Comparison of ENCODE assay signal across 8 cellular contexts in the genomic region with DNA sequence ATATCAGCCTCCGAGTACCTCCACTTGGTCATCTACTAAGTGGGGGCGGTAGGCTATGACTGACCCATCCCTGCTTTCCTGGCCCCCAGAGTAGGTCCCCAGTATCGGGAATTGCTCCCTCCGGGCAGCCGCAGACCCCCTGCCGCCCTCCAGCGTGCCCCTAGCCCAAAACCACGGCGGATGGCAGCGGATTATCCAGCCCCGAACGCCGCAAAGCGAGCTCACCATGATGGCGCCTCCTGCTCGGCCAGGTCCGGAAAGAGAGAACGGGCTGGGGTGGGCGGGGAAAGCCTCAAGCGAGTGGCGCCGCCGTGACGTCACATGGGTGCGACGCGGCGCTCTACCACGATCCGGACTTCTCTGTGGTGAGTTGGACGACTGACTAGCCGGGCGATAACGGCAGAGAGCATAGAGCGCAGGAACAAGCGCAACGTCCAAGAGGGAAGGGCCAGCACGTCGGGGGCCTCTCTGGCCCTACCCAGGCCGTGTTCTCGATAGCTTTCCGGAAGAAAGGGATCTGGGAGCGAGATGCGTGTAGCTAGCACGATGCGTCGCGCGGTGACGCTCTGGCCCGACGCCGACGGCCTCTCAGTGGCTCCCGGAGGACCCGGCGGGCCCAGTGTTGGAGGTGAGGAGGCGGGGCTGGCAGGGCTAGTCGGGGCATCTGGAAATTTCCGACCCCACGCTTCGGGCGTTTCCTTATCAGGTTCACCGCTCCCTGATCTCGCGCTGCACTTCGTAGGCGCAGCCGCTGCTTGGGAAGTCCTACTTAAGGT. TPM values are rescaled to one million over a fixed set of nuclear protein-coding genes. Genes with fewer than 3 reads are reported as not detected.
DNase-seq lines count a peak whose midpoint lies in the region; ATAC-seq, FAIRE-seq and TF ChIP-seq lines count a peak whose summit lies in the region.

Gene RPL18 (minus strand): TSS at position 263 of the 776 bp plus-strand sequence. CDS start 35 bp downstream, at position 228.
A gene with protein sequence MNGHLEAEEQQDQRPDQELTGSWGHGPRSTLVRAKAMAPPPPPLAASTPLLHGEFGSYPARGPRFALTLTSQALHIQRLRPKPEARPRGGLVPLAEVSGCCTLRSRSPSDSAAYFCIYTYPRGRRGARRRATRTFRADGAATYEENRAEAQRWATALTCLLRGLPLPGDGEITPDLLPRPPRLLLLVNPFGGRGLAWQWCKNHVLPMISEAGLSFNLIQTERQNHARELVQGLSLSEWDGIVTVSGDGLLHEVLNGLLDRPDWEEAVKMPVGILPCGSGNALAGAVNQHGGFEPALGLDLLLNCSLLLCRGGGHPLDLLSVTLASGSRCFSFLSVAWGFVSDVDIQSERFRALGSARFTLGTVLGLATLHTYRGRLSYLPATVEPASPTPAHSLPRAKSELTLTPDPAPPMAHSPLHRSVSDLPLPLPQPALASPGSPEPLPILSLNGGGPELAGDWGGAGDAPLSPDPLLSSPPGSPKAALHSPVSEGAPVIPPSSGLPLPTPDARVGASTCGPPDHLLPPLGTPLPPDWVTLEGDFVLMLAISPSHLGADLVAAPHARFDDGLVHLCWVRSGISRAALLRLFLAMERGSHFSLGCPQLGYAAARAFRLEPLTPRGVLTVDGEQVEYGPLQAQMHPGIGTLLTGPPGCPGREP (plus strand): TSS at position 591 of the 776 bp plus-strand sequence. CDS start 1,009 bp downstream, outside the sequence.

- peaks cover 3% of the 10 kb centered on the region for H4K20me1 ChIP-seq in mammary epithelial cell (ENCODE audit: insufficient read depth, low read length)

- H3K36me3 ChIP-seq in WERI-Rb-1 (peaks cover 42% of the 10 kb centered on the region), mammary epithelial cell (ENCODE audit: insufficient read depth, low read length) (peaks cover 23% of the 10 kb centered on the region), small intestine (ENCODE audit: control insufficient read depth in 2 of 2, insufficient read depth in 2 of 2, low read length in 2 of 2) (peaks cover 0 to 16% of the 10 kb centered on the region in 2 donors)

- DNase-seq in ACHN (peak; percentile 98), NCI-H2227 (lab: John Stamatoyannopoulos, UW; ENCODE audit: unreplicated experiment) (peak; percentile 97), WERI-Rb-1 (peak; percentile 98), mammary epithelial cell (peak; percentile 100), iPS-NIHi11 (ENCODE audit: low spot score) (peak; percentile 98), small intestine (peak; percentile 99)

- H3K27me3 ChIP-seq in WERI-Rb-1 (ENCODE audit: insufficient read depth, low read depth, severe bottlenecking) (no peaks in the 10 kb centered on the region), mammary epithelial cell (ENCODE audit: insufficient read depth, low read length) (no peaks in the 10 kb centered on the region), small intestine (ENCODE audit: control insufficient read depth in 2 of 2, insufficient read depth in 2 of 2, low read length in 2 of 2) (no peaks in the 10 kb centered on the region)

- peak within 1 kb of the TSS; percentile 81 for H2AFZ ChIP-seq in mammary epithelial cell (ENCODE audit: low read depth, low read length)

- under 1% methylated on average over 22 of the region's 69 CpGs for WGBS in mammary epithelial cell (ENCODE audit: low coverage, missing lambda C conversion rate)
- WGBS in small intestine, 3 donors, result 0% methylated on average over 59 to 69 of the region's 69 CpGs

- dilution Hi-C loops in mammary epithelial cell (cut with HindIII; ENCODE audit: low sequenced_read_pairs), result loop anchor here (5.0 kb wide), 1 partner anchor 107 kb away; the partner anchor contains the start of gene LMTK3

- peak within 1 kb of the TSS; percentile 100 for H3K9ac ChIP-seq in mammary epithelial cell (ENCODE audit: insufficient read depth, low read length)

- no TSS peak for BruUV-seq in mammary epithelial cell (replicated peaks; lab: Mats Ljungman, UMichigan)

- CTCF ChIA-PET in mammary epithelial cell (lab: Charles Lee; ENCODE audit: low non-redundant PET), result interaction anchor here (0.5 to 0.6 kb wide), 4 partner anchors 28 to 305 kb away, joined by 3 to 6 read pairs (median 3); no protein-coding TSS in a partner anchor

- ATAC-seq in GM18873 (IDR thresholded peaks at IDR 0.05; ENCODE audit: low FRiP score, unreplicated experiment), result peak; percentile 89
- peak; percentile 68 for ATAC-seq in HG03139 (IDR thresholded peaks at IDR 0.05; ENCODE audit: unreplicated experiment)

- in situ Hi-C loops in ACHN (cut with HindIII; ENCODE audit: low pct_ligation_motif_present, low pct_unique_long_range_greater_than_20kb, low sequenced_read_pairs), result no loop called here
- in situ Hi-C loops in mammary epithelial cell (cut with MboI; ENCODE audit: low sequenced_read_pairs in 2 of 2), result no loop called here

- FAIRE-seq in small intestine (lab: Jason Lieb, UNC), result no peak

- no peak for TF ChIP-seq CTCF in WERI-Rb-1 (IDR thresholded peaks at IDR 0.05; ENCODE audit: low read depth, low read length)
- no peak for TF ChIP-seq CTCF in mammary epithelial cell (conservative IDR thresholded peaks at IDR 0.05 in 1 of 2, IDR thresholded peaks at IDR 0.05 in 1 of 2; ENCODE audit: extremely low read depth in 1 of 2, insufficient read depth in 1 of 2, low read depth in 1 of 2, low read length in 2 of 2)

- intact Hi-C loops in mammary epithelial cell (cut with micrococcal nuclease), result loop anchor here (1.0 kb wide), 2 partner anchors 13 to 18 kb away; partner anchors contain the start of gene DBP

- no peaks in the 10 kb centered on the region for H3K9me3 ChIP-seq in WERI-Rb-1 (ENCODE audit: severe bottlenecking)
- H3K9me3 ChIP-seq in mammary epithelial cell (replicated peaks; ENCODE audit: insufficient read depth, low read length), result no peaks in the 10 kb centered on the region
- no peaks in the 10 kb centered on the region for H3K9me3 ChIP-seq in small intestine (ENCODE audit: control insufficient read depth, low read depth)

- H3K4me1 ChIP-seq in mammary epithelial cell (ENCODE audit: insufficient read depth, low read length) (peaks cover 48% of the 10 kb centered on the region), small intestine (ENCODE audit: control insufficient read depth in 2 of 2, insufficient read depth in 1 of 2, low read depth in 1 of 2, low read length in 1 of 2) (peaks cover 0 to 5% of the 10 kb centered on the region in 2 donors)

- H3K4me2 ChIP-seq in mammary epithelial cell (ENCODE audit: insufficient read depth, low read depth, low read length), result peak within 1 kb of the TSS; percentile 92

- H3K27ac ChIP-seq in WERI-Rb-1 (peak within 1 kb of the TSS; percentile 86), mammary epithelial cell (ENCODE audit: insufficient read depth, low read depth, low read length) (peak within 1 kb of the TSS; percentile 88), small intestine (ENCODE audit: low read depth in 1 of 2, low read length in 1 of 2) (peak within 1 kb of the TSS; percentile 90 to 97)

- peaks cover 47% of the 10 kb centered on the region for H3K79me2 ChIP-seq in mammary epithelial cell (ENCODE audit: insufficient read depth, low read length)

- H3K4me3 ChIP-seq in WERI-Rb-1 (ENCODE audit: low read depth, low read length) (peak within 1 kb of the TSS; percentile 97), mammary epithelial cell (replicated peaks in 1 of 3; ENCODE audit: insufficient read depth in 1 of 3, low read depth in 2 of 3, low read length in 3 of 3) (peak within 1 kb of the TSS; percentile 92 to 94 (median 94)), small intestine (ENCODE audit: low read depth in 1 of 2, low read length in 2 of 2) (peak within 1 kb of the TSS; percentile 79 to 81)

RNA-seq across cellular contexts. Expression of gene RPL18, which starts in this region (rescaled TPM):
- 1,000 to 10,000 TPM; 1,261 to 1,652 TPM for total RNA-seq in mammary epithelial cell
- polyA plus RNA-seq in mammary epithelial cell (2,143 TPM), small intestine (1,000 to 10,000 TPM; 2,250 to 3,184 (median 2,942) TPM)
- polyA minus RNA-seq in mammary epithelial cell, result 987 TPM

RNA-seq across cellular contexts. Expression of the second gene that starts in this region (rescaled TPM):
- 10 to 100 TPM in 1 of 2 donors, 1 to 10 TPM in 1; 4.0 to 15.7 TPM for total RNA-seq in mammary epithelial cell
- polyA plus RNA-seq in mammary epithelial cell (6.0 TPM), small intestine (10 to 100 TPM; 46.8 to 85.7 (median 53.0) TPM)
- polyA minus RNA-seq in mammary epithelial cell, result 0.47 TPM

Comparison
In these comparisons a context has a peak if more than half of its experiments do, and no peak if none do; other contexts are left out.
1. Peak in every context shown above with its lines: DNase-seq, ATAC-seq, H3K4me3 ChIP-seq and H3K27ac ChIP-seq.